ENCODE assay signal across 1 cellular context in the genomic region with DNA sequence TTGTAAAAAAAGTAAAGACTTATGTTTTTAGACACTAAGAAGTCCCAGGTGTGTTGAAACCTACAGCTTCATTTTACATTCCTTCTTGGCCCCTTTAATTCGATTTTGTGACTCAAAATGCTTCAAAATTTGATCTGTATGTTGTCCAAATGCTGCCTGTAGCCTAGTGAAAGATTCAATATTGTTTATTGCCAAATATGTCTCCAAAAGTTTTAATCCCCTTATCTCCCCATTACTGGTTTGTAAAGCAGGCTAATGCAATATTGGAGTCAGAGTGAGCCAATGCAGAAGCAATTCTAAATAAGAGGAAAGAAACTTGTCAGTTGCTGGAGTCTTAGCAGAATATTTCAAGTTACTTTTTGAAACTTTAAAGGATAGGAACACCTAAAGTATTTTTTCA.
TF ChIP-seq lines count a peak whose summit lies in the region.

No MANE protein-coding gene starts in this region.

TF ChIP-seq in SK-N-SH treated with all-trans-retinoic acid at 6 μM for 48 hours, 23 proteins besides CTCF, POLR2A, EP300 and RAD21 (continued from another document):
- TF ChIP-seq, protein P1, sequence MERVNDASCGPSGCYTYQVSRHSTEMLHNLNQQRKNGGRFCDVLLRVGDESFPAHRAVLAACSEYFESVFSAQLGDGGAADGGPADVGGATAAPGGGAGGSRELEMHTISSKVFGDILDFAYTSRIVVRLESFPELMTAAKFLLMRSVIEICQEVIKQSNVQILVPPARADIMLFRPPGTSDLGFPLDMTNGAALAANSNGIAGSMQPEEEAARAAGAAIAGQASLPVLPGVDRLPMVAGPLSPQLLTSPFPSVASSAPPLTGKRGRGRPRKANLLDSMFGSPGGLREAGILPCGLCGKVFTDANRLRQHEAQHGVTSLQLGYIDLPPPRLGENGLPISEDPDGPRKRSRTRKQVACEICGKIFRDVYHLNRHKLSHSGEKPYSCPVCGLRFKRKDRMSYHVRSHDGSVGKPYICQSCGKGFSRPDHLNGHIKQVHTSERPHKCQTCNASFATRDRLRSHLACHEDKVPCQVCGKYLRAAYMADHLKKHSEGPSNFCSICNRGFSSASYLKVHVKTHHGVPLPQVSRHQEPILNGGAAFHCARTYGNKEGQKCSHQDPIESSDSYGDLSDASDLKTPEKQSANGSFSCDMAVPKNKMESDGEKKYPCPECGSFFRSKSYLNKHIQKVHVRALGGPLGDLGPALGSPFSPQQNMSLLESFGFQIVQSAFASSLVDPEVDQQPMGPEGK (CRISPR knock-in tag; IDR thresholded peaks at IDR 0.05; ENCODE audit: borderline replicate concordance), result no peak
- TF ChIP-seq, protein P2, sequence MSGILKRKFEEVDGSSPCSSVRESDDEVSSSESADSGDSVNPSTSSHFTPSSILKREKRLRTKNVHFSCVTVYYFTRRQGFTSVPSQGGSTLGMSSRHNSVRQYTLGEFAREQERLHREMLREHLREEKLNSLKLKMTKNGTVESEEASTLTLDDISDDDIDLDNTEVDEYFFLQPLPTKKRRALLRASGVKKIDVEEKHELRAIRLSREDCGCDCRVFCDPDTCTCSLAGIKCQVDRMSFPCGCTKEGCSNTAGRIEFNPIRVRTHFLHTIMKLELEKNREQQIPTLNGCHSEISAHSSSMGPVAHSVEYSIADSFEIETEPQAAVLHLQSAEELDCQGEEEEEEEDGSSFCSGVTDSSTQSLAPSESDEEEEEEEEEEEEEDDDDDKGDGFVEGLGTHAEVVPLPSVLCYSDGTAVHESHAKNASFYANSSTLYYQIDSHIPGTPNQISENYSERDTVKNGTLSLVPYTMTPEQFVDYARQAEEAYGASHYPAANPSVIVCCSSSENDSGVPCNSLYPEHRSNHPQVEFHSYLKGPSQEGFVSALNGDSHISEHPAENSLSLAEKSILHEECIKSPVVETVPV (CRISPR knock-in tag; IDR thresholded peaks at IDR 0.05), result no peak
- peak; percentile 36; the same call in 1 of the 2 replicates for TF ChIP-seq TCF4 (CRISPR knock-in tag; IDR thresholded peaks at IDR 0.05; ENCODE audit: borderline replicate concordance)
- no peak for TF ChIP-seq ZFP30 (CRISPR knock-in tag; IDR thresholded peaks at IDR 0.05)
- TF ChIP-seq SNAI2 (CRISPR knock-in tag; IDR thresholded peaks at IDR 0.05), result no peak; the same call in 1 of the 2 replicates
TF ChIP-seq in SK-N-SH treated with all-trans-retinoic acid at 6 μM for 48 hours: peak in this region for 4.
